In genomic region chr10:125294109-125294508, GRCh38 we compare ENCODE assay signal across 20 cellular contexts.
"Had no signal": no experiment of that assay in that cellular context is flagged by ENCODE, and none has a peak within 500 bp of the region (broad histone marks: within the 10 kb centered on the region; RNA-seq: fewer than 3 reads in every experiment).

No MANE protein-coding gene starts in this region.

- H3K27me3 ChIP-seq: cardiac muscle cell, ovary, spleen, upper lobe of left lung had no signal

- H3K4me3 Mint-ChIP-seq: activated CD4-positive, alpha-beta T cell treated with anti-CD3 and anti-CD28 coated beads for 36 hours; activated naive CD8-positive, alpha-beta T cell; activated T-helper 1 cell treated with anti-CD3 and anti-CD28 coated beads, Interleukin-12 subunit alpha, Interleukin-12 subunit beta, Interleukin-2, Interleukin-4 antibody, amounts not matched to agents 30 ng/mL and 10 ng/mL and 1 ng/mL, durations not matched to agents 14 hours and 24 hours and 36 hours; dendritic cell treated with granulocyte-macrophage colony-stimulating factor and Interleukin-4, amounts not matched to agents 40 ng/mL and 50 ng/mL, for 4 days; naive thymus-derived CD4-positive, alpha-beta T cell; neural progenitor cell; stimulated activated memory B cell treated with anti-CD40 and anti-IgM and Interleukin-4, amounts not matched to agents 10 μg/mL and 1 μg/mL and 100 μg/mL, for 72 hours; WTC11 had no signal

- H3K27ac Mint-ChIP-seq: activated CD4-positive, alpha-beta T cell treated with anti-CD3 and anti-CD28 coated beads for 36 hours; activated naive CD8-positive, alpha-beta T cell; activated T-helper 1 cell treated with anti-CD3 and anti-CD28 coated beads, Interleukin-12 subunit alpha, Interleukin-12 subunit beta, Interleukin-2, Interleukin-4 antibody, amounts not matched to agents 30 ng/mL and 10 ng/mL and 1 ng/mL, durations not matched to agents 14 hours and 24 hours and 36 hours; dendritic cell treated with granulocyte-macrophage colony-stimulating factor and Interleukin-4, amounts not matched to agents 40 ng/mL and 50 ng/mL, for 4 days; naive thymus-derived CD4-positive, alpha-beta T cell; neural progenitor cell; stimulated activated memory B cell treated with anti-CD40 and anti-IgM and Interleukin-4, amounts not matched to agents 10 μg/mL and 1 μg/mL and 100 μg/mL, for 72 hours; WTC11 had no signal

- H3K27me3 Mint-ChIP-seq: activated CD4-positive, alpha-beta T cell treated with anti-CD3 and anti-CD28 coated beads for 36 hours; activated naive CD8-positive, alpha-beta T cell; stimulated activated memory B cell treated with anti-CD40 and anti-IgM and Interleukin-4, amounts not matched to agents 10 μg/mL and 1 μg/mL and 100 μg/mL, for 72 hours had no signal

- DNase-seq: activated CD4-positive, alpha-beta T cell treated with anti-CD3 and anti-CD28 coated beads for 36 hours; activated CD4-positive, alpha-beta T cell treated with anti-CD3 and anti-CD28 coated beads, Interleukin-2, amount 50 U/mL, for 48 hours; effector memory CD4-positive, alpha-beta T cell; foreskin fibroblast; mesenchymal stem cell; naive thymus-derived CD4-positive, alpha-beta T cell; ovary; spleen; stimulated activated CD4-positive, alpha-beta T cell treated with anti-CD3 and anti-CD28 coated beads, Interleukin-4, amount 100 ng/mL, for 4 hours; upper lobe of left lung had no signal

- H3K9me3 ChIP-seq: ovary, thoracic aorta, upper lobe of left lung had no signal

- H3K9ac ChIP-seq: neural progenitor cell had no signal

- H3K4me1 ChIP-seq: neural progenitor cell, spleen, upper lobe of left lung had no signal

- H3K36me3 ChIP-seq: cardiac muscle cell, neural progenitor cell, ovary, spleen, thoracic aorta, upper lobe of left lung had no signal

- H3K4me3 ChIP-seq: cardiac muscle cell, neural progenitor cell, ovary, spleen, thoracic aorta, upper lobe of left lung had no signal

- FAIRE-seq: endothelial cell of umbilical vein, TTC549 had no signal

- ATAC-seq: activated CD4-positive, alpha-beta T cell treated with anti-CD3 and anti-CD28 coated beads for 36 hours; naive thymus-derived CD4-positive, alpha-beta T cell; stimulated activated memory B cell treated with anti-CD40 and anti-IgM and Interleukin-4, amounts not matched to agents 10 μg/mL and 1 μg/mL and 100 μg/mL, for 72 hours; WTC11 had no signal

- H3K27ac ChIP-seq: cardiac muscle cell, neural progenitor cell, ovary, spleen, thoracic aorta, upper lobe of left lung had no signal

- H2AFZ ChIP-seq: neural progenitor cell had no signal

- H3K36me3 Mint-ChIP-seq: activated naive CD8-positive, alpha-beta T cell; neural progenitor cell; stimulated activated memory B cell treated with anti-CD40 and anti-IgM and Interleukin-4, amounts not matched to agents 10 μg/mL and 1 μg/mL and 100 μg/mL, for 72 hours; WTC11 had no signal

- H3K4me1 Mint-ChIP-seq: activated CD4-positive, alpha-beta T cell treated with anti-CD3 and anti-CD28 coated beads for 36 hours; naive thymus-derived CD4-positive, alpha-beta T cell; stimulated activated memory B cell treated with anti-CD40 and anti-IgM and Interleukin-4, amounts not matched to agents 10 μg/mL and 1 μg/mL and 100 μg/mL, for 72 hours; WTC11 had no signal

- H3K4me2 ChIP-seq: neural progenitor cell had no signal

- H3K9me3 Mint-ChIP-seq: activated T-helper 1 cell treated with anti-CD3 and anti-CD28 coated beads, Interleukin-12 subunit alpha, Interleukin-12 subunit beta, Interleukin-2, Interleukin-4 antibody, amounts not matched to agents 30 ng/mL and 10 ng/mL and 1 ng/mL, durations not matched to agents 14 hours and 24 hours and 36 hours; dendritic cell treated with granulocyte-macrophage colony-stimulating factor and Interleukin-4, amounts not matched to agents 40 ng/mL and 50 ng/mL, for 4 days had no signal
